Comparison of ENCODE assay signal across 23 cellular contexts in genomic region chr2:129857200-129857599, GRCh38.
A peak's percentile ranks its signal among the peaks of the same experiment; 100 is the strongest.
DNase-seq lines count a peak whose midpoint lies in the region; ATAC-seq, FAIRE-seq and TF ChIP-seq lines count a peak whose summit lies in the region.
"Had no signal": no experiment of that assay in that cellular context is flagged by ENCODE, and none has a peak within 500 bp of the region (broad histone marks: within the 10 kb centered on the region; RNA-seq: fewer than 3 reads in every experiment).

No MANE protein-coding gene starts in this region.

- H3F3A ChIP-seq in neural progenitor cell (ENCODE audit: low read depth), result no peaks in the 10 kb centered on the region

- H3K4me1 ChIP-seq in heart right ventricle (no peaks in the 10 kb centered on the region), keratinocyte (ENCODE audit: control insufficient read depth, extremely low read depth, insufficient read depth, low read length) (no peaks in the 10 kb centered on the region), neural progenitor cell (no peaks in the 10 kb centered on the region)
- H3K4me1 ChIP-seq: testis had no signal

- peaks cover 7% of the 10 kb centered on the region for H3K4me1 Mint-ChIP-seq in neural progenitor cell
- H3K4me1 Mint-ChIP-seq: activated naive CD8-positive, alpha-beta T cell treated with anti-CD3 and anti-CD28 coated beads, Interleukin-2, amount 10 ng/mL, durations not matched to agents 7 days and 5 days; nephron had no signal

- H3K27ac Mint-ChIP-seq in neural progenitor cell, result no peak overlapping the region
- H3K27ac Mint-ChIP-seq: activated CD8-positive, alpha-beta T cell treated with anti-CD3 and anti-CD28 coated beads for 36 hours; activated naive CD8-positive, alpha-beta T cell treated with anti-CD3 and anti-CD28 coated beads, Interleukin-2, amount 10 ng/mL, durations not matched to agents 7 days and 5 days; nephron had no signal

- H3K36me3 ChIP-seq in heart right ventricle, result no peaks in the 10 kb centered on the region
- no peaks in the 10 kb centered on the region for H3K36me3 ChIP-seq in keratinocyte (ENCODE audit: control insufficient read depth in 2 of 2, extremely low read depth in 1 of 2, insufficient read depth in 2 of 2, low read length in 2 of 2)
- no peaks in the 10 kb centered on the region for H3K36me3 ChIP-seq in neural progenitor cell

- dilution Hi-C loops in keratinocyte (cut with MboI; ENCODE audit: extremely low pct_ligation_motif_present, low sequenced_read_pairs), result no loop called here

- TF ChIP-seq CTCF in heart right ventricle (IDR thresholded peaks at IDR 0.05) (no peak), keratinocyte (optimal IDR thresholded peaks at IDR 0.05 in 1 of 3, IDR thresholded peaks at IDR 0.05 in 1 of 3, conservative IDR thresholded peaks at IDR 0.05 in 1 of 3; ENCODE audit: extremely low read depth in 1 of 3, insufficient read depth in 2 of 3, low read length in 3 of 3) (no peak), neural progenitor cell (IDR thresholded peaks at IDR 0.05) (no peak)

- H3K27me3 Mint-ChIP-seq in neural progenitor cell (ENCODE audit: insufficient read depth, low read depth), result no peaks in the 10 kb centered on the region
- H3K27me3 Mint-ChIP-seq: activated CD8-positive, alpha-beta T cell treated with anti-CD3 and anti-CD28 coated beads for 36 hours had no signal

- H3K4me2 ChIP-seq in keratinocyte (ENCODE audit: control insufficient read depth, extremely low read depth, insufficient read depth, low read depth, low read length) (peak overlapping the region; percentile 25), neural progenitor cell (no peak overlapping the region)

- H3K4me3 Mint-ChIP-seq in neural progenitor cell, result no peak overlapping the region
- H3K4me3 Mint-ChIP-seq: activated CD8-positive, alpha-beta T cell treated with anti-CD3 and anti-CD28 coated beads for 36 hours; activated naive CD8-positive, alpha-beta T cell treated with anti-CD3 and anti-CD28 coated beads, Interleukin-2, amount 10 ng/mL, durations not matched to agents 7 days and 5 days; nephron had no signal

- H2AFZ ChIP-seq in keratinocyte (ENCODE audit: control insufficient read depth, low read length) (peak overlapping the region; percentile 80), neural progenitor cell (replicated peaks) (no peak overlapping the region)

- no peaks in the 10 kb centered on the region for H3K36me3 Mint-ChIP-seq in neural progenitor cell
- H3K36me3 Mint-ChIP-seq: activated naive CD8-positive, alpha-beta T cell treated with anti-CD3 and anti-CD28 coated beads, Interleukin-2, amount 10 ng/mL, durations not matched to agents 7 days and 5 days had no signal

- H3K4me3 ChIP-seq in heart right ventricle (no peak overlapping the region), keratinocyte (ENCODE audit: control insufficient read depth in 2 of 3, extremely low read depth in 1 of 3, insufficient read depth in 2 of 3, low read depth in 1 of 3, low read length in 3 of 3) (no peak overlapping the region), neural progenitor cell (no peak overlapping the region)
- H3K4me3 ChIP-seq: testis had no signal

- intact Hi-C loops in heart right ventricle (cut with DNase I), result loop anchor here in 3 of 10 donors (10.0 kb wide), 1 partner anchor 1122 kb away; no protein-coding TSS in a partner anchor
- intact Hi-C loops in cardiac septum (cut with DNase I), result loop anchor here (10.0 kb wide), 1 partner anchor 1122 kb away; no protein-coding TSS in a partner anchor

- H3K9me1 ChIP-seq in keratinocyte (ENCODE audit: control insufficient read depth, extremely low read depth, insufficient read depth, low read length), result no peaks in the 10 kb centered on the region

- ATAC-seq in heart right ventricle (peak in 6 of 8 donors; percentile 43 to 85 (median 66)), HG02852 (IDR thresholded peaks at IDR 0.05; ENCODE audit: unreplicated experiment) (no peak)
- ATAC-seq: activated CD8-positive, alpha-beta T cell treated with anti-CD3 and anti-CD28 coated beads for 36 hours; sciatic nerve had no signal

- no peak for FAIRE-seq in keratinocyte (lab: Jason Lieb, UNC)

- peak in 1 of 2 donors; percentile 29 for DNase-seq in heart right ventricle
- DNase-seq in cardiac septum (ENCODE audit: low spot score), result no peak
- peak; percentile 27 for DNase-seq in SW480 (ENCODE audit: low spot score)
- no peak for DNase-seq in keratinocyte (ENCODE audit: low read depth, low spot score)
- DNase-seq in neural progenitor cell (ENCODE audit: low spot score), result no peak
- DNase-seq in SIG-M5 (lab: John Stamatoyannopoulos, UW), result no peak
- DNase-seq: activated CD4-positive, CD25-positive, alpha-beta regulatory T cell; activated CD8-positive, alpha-beta T cell treated with anti-CD3 and anti-CD28 coated beads for 36 hours; activated naive CD8-positive, alpha-beta T cell treated with anti-CD3 and anti-CD28 coated beads, Interleukin-2, amount 10 ng/mL, durations not matched to agents 7 days and 5 days; Calu3; H7; Karpas-422; NCI-H2081 treated with DMSO at 0.1 percent for 48 hours; NCI-H774; posterior cingulate gyrus; stimulated activated CD4-positive, alpha-beta T cell treated with anti-CD3 and anti-CD28 coated beads, Interleukin-4, amount 100 ng/mL, for 4 hours; stimulated activated naive CD4-positive, alpha-beta T cell; T1000; testis had no signal

- H3K9ac ChIP-seq in keratinocyte (ENCODE audit: control insufficient read depth, extremely low read depth, insufficient read depth, low read length) (no peak overlapping the region), neural progenitor cell (no peak overlapping the region)

- 55 to 62% methylated on average over 4 of the region's 4 CpGs for WGBS in heart right ventricle, 2 donors

- H4K20me1 ChIP-seq in keratinocyte (ENCODE audit: control insufficient read depth, extremely low read depth, insufficient read depth, low read length) (no peaks in the 10 kb centered on the region), neural progenitor cell (ENCODE audit: low read depth) (no peaks in the 10 kb centered on the region)

- H3K79me2 ChIP-seq in keratinocyte (ENCODE audit: control insufficient read depth, insufficient read depth, low read length) (no peaks in the 10 kb centered on the region), neural progenitor cell (ENCODE audit: low read depth) (no peaks in the 10 kb centered on the region)

- H3K27ac ChIP-seq in heart right ventricle (no peak overlapping the region), keratinocyte (ENCODE audit: control insufficient read depth, insufficient read depth, low read length) (no peak overlapping the region), neural progenitor cell (no peak overlapping the region)
- H3K27ac ChIP-seq: C4-2B, testis had no signal

- peaks cover 0 to 13% (median 0%) of the 10 kb centered on the region in 11 donors for H3K9me3 ChIP-seq in heart right ventricle
- H3K9me3 ChIP-seq in keratinocyte (ENCODE audit: control insufficient read depth, low read depth, low read length), result no peaks in the 10 kb centered on the region
- H3K9me3 ChIP-seq in neural progenitor cell (ENCODE audit: low read depth), result no peaks in the 10 kb centered on the region
- H3K9me3 ChIP-seq: testis had no signal

- H3K9me3 Mint-ChIP-seq in neural progenitor cell, result peaks cover 9% of the 10 kb centered on the region
- H3K9me3 Mint-ChIP-seq: activated CD8-positive, alpha-beta T cell treated with anti-CD3 and anti-CD28 coated beads for 36 hours; activated naive CD8-positive, alpha-beta T cell treated with anti-CD3 and anti-CD28 coated beads, Interleukin-2, amount 10 ng/mL, durations not matched to agents 7 days and 5 days had no signal

- H3K27me3 ChIP-seq in heart right ventricle (peaks cover 0 to 6% (median 0%) of the 10 kb centered on the region in 7 donors), keratinocyte (ENCODE audit: control insufficient read depth, extremely low read depth, insufficient read depth, low read length) (no peaks in the 10 kb centered on the region), neural progenitor cell (no peaks in the 10 kb centered on the region)
- H3K27me3 ChIP-seq: testis had no signal
